20 cellular contexts compared by ENCODE assay signal in genomic region chr10:44817961-44818649, GRCh38.
"Had no signal": no experiment of that assay in that cellular context is flagged by ENCODE, and none has a peak within 500 bp of the region (broad histone marks: within the 10 kb centered on the region; RNA-seq: fewer than 3 reads in every experiment).

No MANE protein-coding gene starts in this region.

- H3K36me3 Mint-ChIP-seq: activated CD8-positive, alpha-beta memory T cell treated with anti-CD3 and anti-CD28 coated beads, Interleukin-2, amount 10 ng/mL, durations not matched to agents 7 days and 5 days; immature natural killer cell; stimulated activated memory B cell treated with anti-CD40 and anti-IgM and Interleukin-4, amounts not matched to agents 10 μg/mL and 1 μg/mL and 100 μg/mL, for 72 hours had no signal

- H3K9me3 ChIP-seq: body of pancreas, gastrocnemius medialis, thoracic aorta, upper lobe of right lung had no signal

- H3K27me3 ChIP-seq: body of pancreas, gastrocnemius medialis had no signal

- H3K36me3 ChIP-seq: gastrocnemius medialis, thoracic aorta, upper lobe of right lung had no signal

- H3K27me3 Mint-ChIP-seq: activated CD8-positive, alpha-beta memory T cell treated with anti-CD3 and anti-CD28 coated beads, Interleukin-2, amount 10 ng/mL, durations not matched to agents 7 days and 5 days; stimulated activated memory B cell treated with anti-CD40 and anti-IgM and Interleukin-4, amounts not matched to agents 10 μg/mL and 1 μg/mL and 100 μg/mL, for 72 hours had no signal

- ATAC-seq: activated CD8-positive, alpha-beta memory T cell treated with anti-CD3 and anti-CD28 coated beads, Interleukin-2, amount 10 ng/mL, durations not matched to agents 7 days and 5 days; body of pancreas; gastrocnemius medialis; stimulated activated memory B cell treated with anti-CD40 and anti-IgM and Interleukin-4, amounts not matched to agents 10 μg/mL and 1 μg/mL and 100 μg/mL, for 72 hours had no signal

- H3K4me3 ChIP-seq: body of pancreas, gastrocnemius medialis, thoracic aorta, upper lobe of right lung had no signal

- DNase-seq: activated CD4-positive, alpha-beta memory T cell treated with anti-CD3 and anti-CD28 coated beads, Interleukin-2, amount 10 ng/mL, durations not matched to agents 7 days and 5 days; activated CD4-positive, alpha-beta T cell treated with anti-CD3 and anti-CD28 coated beads for 48 hours; activated CD4-positive, CD25-positive, alpha-beta regulatory T cell; activated CD8-positive, alpha-beta memory T cell treated with anti-CD3 and anti-CD28 coated beads, Interleukin-2, amount 10 ng/mL, durations not matched to agents 7 days and 5 days; activated naive CD4-positive, alpha-beta T cell treated with anti-CD3 and anti-CD28 coated beads for 36 hours; body of pancreas; cortex of kidney; erythroblast; gastrocnemius medialis; immature natural killer cell; kidney glomerular epithelial cell; nephron progenitor cell; occipital lobe; stimulated activated CD4-positive, alpha-beta T cell treated with anti-CD3 and anti-CD28 coated beads, Interleukin-4, amount 100 ng/mL, for 4 hours; T-helper 1 cell; T1000; upper lobe of right lung had no signal

- H3K9me3 Mint-ChIP-seq: activated CD4-positive, alpha-beta memory T cell treated with anti-CD3 and anti-CD28 coated beads, Interleukin-2, amount 10 ng/mL, durations not matched to agents 7 days and 5 days; activated naive CD4-positive, alpha-beta T cell treated with anti-CD3 and anti-CD28 coated beads for 36 hours; activated T-helper 2 cell treated with anti-CD3 and anti-CD28 coated beads, Interferon-gamma antibody, Interleukin-2, Interleukin-4, amounts not matched to agents 10 μg/mL and 5 μg/mL and 100 μg/mL, durations not matched to agents 14 hours and 24 hours and 36 hours; nephron progenitor cell had no signal

- H3K4me1 ChIP-seq: body of pancreas, gastrocnemius medialis, upper lobe of right lung had no signal

- H3K27ac ChIP-seq: body of pancreas, gastrocnemius medialis, thoracic aorta, upper lobe of right lung had no signal

- H3K4me3 Mint-ChIP-seq: activated CD4-positive, alpha-beta memory T cell treated with anti-CD3 and anti-CD28 coated beads, Interleukin-2, amount 10 ng/mL, durations not matched to agents 7 days and 5 days; activated CD8-positive, alpha-beta memory T cell treated with anti-CD3 and anti-CD28 coated beads, Interleukin-2, amount 10 ng/mL, durations not matched to agents 7 days and 5 days; activated naive CD4-positive, alpha-beta T cell treated with anti-CD3 and anti-CD28 coated beads for 36 hours; immature natural killer cell; nephron progenitor cell; stimulated activated memory B cell treated with anti-CD40 and anti-IgM and Interleukin-4, amounts not matched to agents 10 μg/mL and 1 μg/mL and 100 μg/mL, for 72 hours had no signal

- H3K4me1 Mint-ChIP-seq: activated CD4-positive, alpha-beta memory T cell treated with anti-CD3 and anti-CD28 coated beads, Interleukin-2, amount 10 ng/mL, durations not matched to agents 7 days and 5 days; activated CD8-positive, alpha-beta memory T cell treated with anti-CD3 and anti-CD28 coated beads, Interleukin-2, amount 10 ng/mL, durations not matched to agents 7 days and 5 days; immature natural killer cell; stimulated activated memory B cell treated with anti-CD40 and anti-IgM and Interleukin-4, amounts not matched to agents 10 μg/mL and 1 μg/mL and 100 μg/mL, for 72 hours had no signal
